9 cellular contexts compared by ENCODE assay signal in genomic region chr10:51074238-51075028, GRCh38. TPM values are rescaled to one million over a fixed set of nuclear protein-coding genes. Genes with fewer than 3 reads are reported as not detected.
DNase-seq lines count a peak whose midpoint lies in the region; ATAC-seq, FAIRE-seq and TF ChIP-seq lines count a peak whose summit lies in the region.
"Had no signal": no experiment of that assay in that cellular context is flagged by ENCODE, and none has a peak within 500 bp of the region (broad histone marks: within the 10 kb centered on the region; RNA-seq: fewer than 3 reads in every experiment).

PRKG1 (plus strand) TSS chr10:51074487.

- no peak for TF ChIP-seq POLR2A in GM12878 (IDR thresholded peaks at IDR 0.05; ENCODE audit: low read depth, low read length)

- H3K4me2 ChIP-seq in GM12878 (ENCODE audit: control insufficient read depth, insufficient read depth), result no peak within 1 kb of the TSS

- intact Hi-C loops in activated CD4-positive, alpha-beta T cell treated with anti-CD3 and anti-CD28 coated beads, Interleukin-2, amount 10 ng/mL, durations not matched to agents 24 days and 14 days (cut with micrococcal nuclease), result no loop called here
- intact Hi-C loops in GM12878 (cut with micrococcal nuclease; ENCODE audit: unreplicated experiment), result no loop called here

- H3K9me3 Mint-ChIP-seq in activated CD4-positive, alpha-beta T cell treated with anti-CD3 and anti-CD28 coated beads, Interleukin-2, amount 10 ng/mL, durations not matched to agents 24 days and 14 days, result no peaks in the 10 kb centered on the region

- RAD21 ChIA-PET in GM12878 (lab: Charles Lee; ENCODE audit: unreplicated experiment), result no interaction called here

- no peaks in the 10 kb centered on the region for H3K9me3 ChIP-seq in GM12878 (replicated peaks; ENCODE audit: control insufficient read depth, insufficient read depth, low read length)

- H3K27me3 Mint-ChIP-seq in activated CD4-positive, alpha-beta T cell treated with anti-CD3 and anti-CD28 coated beads, Interleukin-2, amount 10 ng/mL, durations not matched to agents 24 days and 14 days, result peaks cover 42% of the 10 kb centered on the region

- no peaks in the 10 kb centered on the region for H3K36me3 Mint-ChIP-seq in activated CD4-positive, alpha-beta T cell treated with anti-CD3 and anti-CD28 coated beads, Interleukin-2, amount 10 ng/mL, durations not matched to agents 24 days and 14 days (ENCODE audit: low read depth)

- H3K27ac Mint-ChIP-seq in activated CD4-positive, alpha-beta T cell treated with anti-CD3 and anti-CD28 coated beads, Interleukin-2, amount 10 ng/mL, durations not matched to agents 24 days and 14 days, result no peak within 1 kb of the TSS

- peaks cover 3 to 14% of the 10 kb centered on the region in 2 experiments for H3K27me3 ChIP-seq in GM12878 (replicated peaks in 1 of 2; ENCODE audit: control insufficient read depth in 2 of 2, insufficient read depth in 2 of 2, low read length in 1 of 2)

- no peaks in the 10 kb centered on the region for H3K36me3 ChIP-seq in GM12878 (ENCODE audit: control insufficient read depth in 2 of 2, insufficient read depth in 2 of 2, low read length in 1 of 2)

- POLR2A ChIA-PET in GM12878 (lab: Charles Lee), result no interaction called here

- in situ Hi-C loops in GM12878 (cut with MboI), result loop anchor here (25.0 kb wide), 1 partner anchor 888 kb away; no protein-coding TSS in a partner anchor

- CTCF ChIA-PET in GM12878 (lab: Yijun Ruan, JAX), result interaction anchor here (0.6 kb wide), 1 partner anchor 861 kb away, joined by 3 read pairs; no protein-coding TSS in a partner anchor

- no peaks in the 10 kb centered on the region for H3K79me2 ChIP-seq in GM12878 (ENCODE audit: control insufficient read depth, insufficient read depth, low read length)

- H3K4me3 ChIP-seq in GM12878, result no peak within 1 kb of the TSS

- ATAC-seq in GM12878, result no peak
- no peak for ATAC-seq in GM19452 (IDR thresholded peaks at IDR 0.05; ENCODE audit: unreplicated experiment)

- BruUV-seq in GM12878 (replicated peaks; lab: Mats Ljungman, UMichigan), result no TSS peak

- H3K27ac ChIP-seq in GM12878 (ENCODE audit: control insufficient read depth, insufficient read depth), result no peak within 1 kb of the TSS

- SMC1A ChIA-PET in GM12878 (lab: Charles Lee; ENCODE audit: uncharacterized antibody, unreplicated experiment), result no interaction called here

- peaks cover 5% of the 10 kb centered on the region for H3K4me1 Mint-ChIP-seq in activated CD4-positive, alpha-beta T cell treated with anti-CD3 and anti-CD28 coated beads, Interleukin-2, amount 10 ng/mL, durations not matched to agents 24 days and 14 days

- TF ChIP-seq CTCF in GM12878 (IDR thresholded peaks at IDR 0.05 in 2 of 3, conservative IDR thresholded peaks at IDR 0.05 in 1 of 3; ENCODE audit: control insufficient read depth in 2 of 3, extremely low read depth in 1 of 3, insufficient read depth in 1 of 3, low read depth in 3 of 3, low read length in 3 of 3), result no peak

- no peak for DNase-seq in activated CD4-positive, alpha-beta T cell treated with anti-CD3 and anti-CD28 coated beads, Interleukin-2, amount 10 ng/mL, durations not matched to agents 24 days and 14 days
- DNase-seq in activated CD4-positive, alpha-beta T cell treated with anti-CD3 and anti-CD28 coated beads, Interleukin-2, amount 50 U/mL, for 4 hours, result no peak
- DNase-seq in NCI-H446 (lab: John Stamatoyannopoulos, UW), result peak; percentile 15 to 63
- no peak for DNase-seq in GM12878 (ENCODE audit: low read depth, low spot score)
- peak; percentile 80 for DNase-seq in hepatic stellate cell (ENCODE audit: low spot score)
- DNase-seq in pons (ENCODE audit: low spot score), result peak; percentile 36
- no peak for DNase-seq in stimulated activated CD4-positive, alpha-beta T cell treated with anti-CD3 and anti-CD28 coated beads, Interleukin-4, amount 100 ng/mL, for 1 hour

- no peak for TF ChIP-seq RAD21 in GM12878 (IDR thresholded peaks at IDR 0.05; ENCODE audit: insufficient read depth, low read depth, low read length)

- FAIRE-seq in GM12878 (lab: Jason Lieb, UNC), result no peak
- FAIRE-seq: endometrium had no signal

- H3K4me1 ChIP-seq in GM12878 (ENCODE audit: control insufficient read depth, insufficient read depth, low read length), result no peaks in the 10 kb centered on the region

- H3K9ac ChIP-seq in GM12878 (ENCODE audit: control insufficient read depth, insufficient read depth, low read length), result no peak within 1 kb of the TSS

- H4K20me1 ChIP-seq in GM12878 (ENCODE audit: control insufficient read depth, insufficient read depth), result no peaks in the 10 kb centered on the region

- no peak within 1 kb of the TSS for H2AFZ ChIP-seq in GM12878 (ENCODE audit: control insufficient read depth, low read depth, low read length)

- TF ChIP-seq EP300 in GM12878 (IDR thresholded peaks at IDR 0.05; ENCODE audit: borderline replicate concordance in 1 of 2, control insufficient read depth in 1 of 2, low read depth in 2 of 2, low read length in 2 of 2), result no peak

- WGBS in GM12878 (ENCODE audit: insufficient coverage, insufficient replicate concordance, low lambda C conversion rate, missing lambda C conversion rate), result 9% methylated on average over 43 of the region's 59 CpGs

- H3K4me3 Mint-ChIP-seq in activated CD4-positive, alpha-beta T cell treated with anti-CD3 and anti-CD28 coated beads, Interleukin-2, amount 10 ng/mL, durations not matched to agents 24 days and 14 days, result peak within 1 kb of the TSS; percentile 68

TF ChIP-seq in GM12878, 131 proteins besides CTCF, POLR2A, EP300 and RAD21:
- no peak for TF ChIP-seq NFXL1 (IDR thresholded peaks at IDR 0.05; ENCODE audit: borderline replicate concordance)
- peak; percentile 66 for TF ChIP-seq SUZ12 (IDR thresholded peaks at IDR 0.05; ENCODE audit: unreplicated experiment)
TF ChIP-seq in GM12878: peak in this region for 1.

RNA-seq across cellular contexts. Expression of gene PRKG1, which starts in this region (rescaled TPM):
- not detected in 2 replicates for total RNA-seq in activated CD4-positive, alpha-beta T cell treated with anti-CD3 and anti-CD28 coated beads, Interleukin-2, amount 10 ng/mL, durations not matched to agents 24 days and 14 days
- total RNA-seq in GM12878 (2013; cell fraction: nucleolus; rRNA removed), result not detected in 2 replicates
- total RNA-seq in GM12878 (2014; rRNA removed) (not detected in 2 replicates), GM12878 (2014; rRNA removed; fragmentation: Illumina TruSeq; extraction: Trizol) (not detected in 2 replicates), GM12878 (2021) (0.05 TPM in 1 of 2 replicates, not detected in the other)
- not detected for polyA plus RNA-seq in GM12878 (2011; ENCODE audit: low read depth)
- polyA plus RNA-seq in GM12878 (2011; rRNA removed) (0.01 and 0.04 TPM in 2 replicates), GM12878 (2014; fragmentation: Illumina TruSeq; extraction: Trizol) (not detected in 2 replicates), GM12878 (2014; fragmentation: Nextera tagmentation; extraction: Ambion mirVana) (not detected), GM12878 (2014; rRNA removed) (not detected in 2 replicates), GM12878 (2016; fragmentation: Nextera tagmentation; extraction: Ambion mirVana) (not detected)
- polyA plus RNA-seq in GM12878 (2011; cell fraction: cytosol; rRNA removed), result not detected in 2 replicates
- polyA plus RNA-seq in GM12878 (2011; cell fraction: nucleus; rRNA removed), result 0.01 and 0.03 TPM in 2 replicates
- polyA plus RNA-seq in GM12878 (2012), result 0.03 TPM in 1 of 2 replicates, not detected in the other
- 0.05 TPM in 1 of 2 replicates, not detected in the other for polyA minus RNA-seq in GM12878 (2011; rRNA and poly(A)+ RNA removed)
- polyA minus RNA-seq in GM12878 (2011; cell fraction: cytosol; rRNA and poly(A)+ RNA removed), result not detected in 2 replicates
- not detected in 2 replicates for polyA minus RNA-seq in GM12878 (2011; cell fraction: nucleus; rRNA and poly(A)+ RNA removed)

Comparison
In these comparisons a context has a peak if more than half of its experiments do, and no peak if none do; other contexts are left out.
1. DNase-seq: peak in NCI-H446 (2 of 2), hepatic stellate cell (single experiment) and pons (single experiment); none in activated CD4-positive, alpha-beta T cell treated with anti-CD3 and anti-CD28 coated beads, Interleukin-2, amount 10 ng/mL, durations not matched to agents 24 days and 14 days (single experiment), activated CD4-positive, alpha-beta T cell treated with anti-CD3 and anti-CD28 coated beads, Interleukin-2, amount 50 U/mL, for 4 hours (0 of 2), GM12878 (single experiment) and stimulated activated CD4-positive, alpha-beta T cell treated with anti-CD3 and anti-CD28 coated beads, Interleukin-4, amount 100 ng/mL, for 1 hour (single experiment).